11 cellular contexts compared by ENCODE assay signal in the genomic region with DNA sequence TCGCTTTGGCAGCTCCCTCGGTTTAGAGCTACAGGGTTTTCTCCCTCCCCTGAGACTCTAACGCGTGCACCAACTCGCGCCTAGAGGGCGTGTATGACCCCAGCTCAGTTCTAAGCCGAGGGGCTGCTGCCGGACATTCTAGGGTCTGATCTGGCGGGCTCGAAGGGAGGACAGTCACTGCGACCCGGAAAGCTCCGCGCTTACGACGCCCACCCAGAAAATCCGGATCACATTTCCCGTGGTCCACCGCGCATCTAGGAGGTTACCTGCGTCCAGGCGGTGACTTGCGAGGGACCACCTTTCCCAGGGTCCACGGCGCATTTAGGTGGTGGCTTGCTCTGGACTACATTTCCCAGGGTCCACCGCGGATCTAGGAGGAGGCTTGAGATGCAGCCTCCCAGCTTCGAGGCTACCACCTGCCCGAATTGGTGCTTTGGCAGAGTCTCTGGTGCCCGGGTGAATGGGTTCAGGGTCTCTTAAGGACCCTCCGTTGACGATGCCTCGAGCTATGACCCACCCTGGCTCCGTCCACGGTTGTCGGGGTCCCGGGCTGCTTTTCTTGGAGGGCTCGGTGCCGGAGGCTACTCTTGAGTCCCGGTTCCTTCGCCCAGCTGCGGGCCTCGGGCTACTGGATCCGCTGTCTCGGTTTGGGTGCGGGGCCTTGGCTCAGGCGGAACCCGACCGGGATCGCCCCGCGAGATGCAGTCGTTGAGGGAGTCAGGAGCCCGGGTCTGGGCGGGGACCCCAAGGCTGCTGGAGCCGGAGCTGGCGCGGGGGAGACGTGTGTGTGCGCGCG. TPM values are rescaled to one million over a fixed set of nuclear protein-coding genes. Genes with fewer than 3 reads are reported as not detected.
DNase-seq lines count a peak whose midpoint lies in the region; ATAC-seq and TF ChIP-seq lines count a peak whose summit lies in the region.
"Had no signal": no experiment of that assay in that cellular context is flagged by ENCODE, and none has a peak within 500 bp of the region (broad histone marks: within the 10 kb centered on the region; RNA-seq: fewer than 3 reads in every experiment).

No MANE protein-coding gene starts in this region.

- no peak for TF ChIP-seq CTCF in lung (IDR thresholded peaks at IDR 0.05; ENCODE audit: control extremely low read depth, extremely low read depth)
- no peak for TF ChIP-seq CTCF in upper lobe of left lung (IDR thresholded peaks at IDR 0.05)

- TF ChIP-seq EP300 in upper lobe of left lung (IDR thresholded peaks at IDR 0.05), result no peak

- DNase-seq in NCI-H187 (lab: John Stamatoyannopoulos, UW) (peak; percentile 27 to 33), NCI-H187 treated with DMSO at 0.1 percent for 48 hours (lab: John Stamatoyannopoulos, UW) (no peak), ecto neural progenitor cell (ENCODE audit: low spot score) (peak; percentile 81), lung (ENCODE audit: low spot score) (no peak), upper lobe of left lung (peak in 1 of 2 donors; percentile 79), epidermal melanocyte (ENCODE audit: insufficient read length, low spot score) (no peak)
- DNase-seq: left colon, SJCRH30 had no signal

- H3K36me3 ChIP-seq in lung (ENCODE audit: control insufficient read depth in 2 of 2, insufficient read depth in 2 of 2, low read length in 2 of 2) (no peaks in the 10 kb centered on the region), upper lobe of left lung (no peaks in the 10 kb centered on the region)
- H3K36me3 ChIP-seq: SJCRH30 had no signal

- H3K4me1 ChIP-seq in lung (ENCODE audit: control insufficient read depth in 2 of 2, insufficient read depth in 2 of 2, low read length in 2 of 2), result peaks cover 3 to 9% of the 10 kb centered on the region in 2 donors
- H3K4me1 ChIP-seq in upper lobe of left lung, result peaks cover 0 to 14% (median 5%) of the 10 kb centered on the region in 4 donors
- H3K4me1 ChIP-seq: A549, SJCRH30 had no signal

- H3K27ac ChIP-seq in lung (ENCODE audit: low read depth in 1 of 2, low read length in 1 of 2) (no peak overlapping the region), upper lobe of left lung (no peak overlapping the region)
- H3K27ac ChIP-seq: A549, SJCRH30 had no signal

- TF ChIP-seq POLR2A in upper lobe of left lung (IDR thresholded peaks at IDR 0.05), result no peak

- H3K4me3 ChIP-seq in lung (peak overlapping the region; percentile 39), upper lobe of left lung (peak overlapping the region in 3 of 4 donors; percentile 29 to 48 (median 33))
- H3K4me3 ChIP-seq: A549, SJCRH30 had no signal

- H3K27me3 ChIP-seq in lung (ENCODE audit: control insufficient read depth, insufficient read depth), result no peaks in the 10 kb centered on the region
- no peaks in the 10 kb centered on the region for H3K27me3 ChIP-seq in upper lobe of left lung
- H3K27me3 ChIP-seq: SJCRH30 had no signal

- ATAC-seq in lung (ENCODE audit: insufficient read depth, low FRiP score) (no peak), upper lobe of left lung (ENCODE audit: low FRiP score in 2 of 2) (peak; percentile 44 to 49), HG02798 (IDR thresholded peaks at IDR 0.05; ENCODE audit: poor library complexity, unreplicated experiment) (no peak), GM21367 (IDR thresholded peaks at IDR 0.05; ENCODE audit: unreplicated experiment) (no peak)
- ATAC-seq: left colon had no signal

- 4 to 6% methylated on average over 63 of the region's 63 CpGs for WGBS in lung, 2 donors
- WGBS in upper lobe of left lung, 2 donors, result 3 to 6% methylated on average over 7 to 24 of the region's 63 CpGs

- H3K9me3 ChIP-seq in lung (ENCODE audit: control insufficient read depth in 2 of 2, insufficient read depth in 1 of 2, low read length in 1 of 2) (peaks cover 0 to 30% of the 10 kb centered on the region in 2 donors), upper lobe of left lung (peaks cover 0 to 53% (median 27%) of the 10 kb centered on the region in 4 donors)
- H3K9me3 ChIP-seq: SJCRH30 had no signal

RNA-seq across cellular contexts. Expression of a gene that starts 30.5 kb away (rescaled TPM):
- total RNA-seq in lung (100 to 1,000 TPM in 1 of 2 donors, 10 to 100 TPM in 1; 38.5 to 101 TPM), upper lobe of left lung (10 to 100 TPM; 25.3 to 68.5 (median 43.2) TPM)
- polyA plus RNA-seq in lung, result 10 to 100 TPM; 13.6 to 33.1 TPM

RNA-seq across cellular contexts. Expression of a gene that starts 30.9 kb away (rescaled TPM):
- total RNA-seq in lung (1 to 10 TPM; 3.0 to 8.4 TPM), upper lobe of left lung (10 to 100 TPM in 1 of 6 donors, 1 to 10 TPM in 5; 3.5 to 14.7 (median 5.1) TPM)
- polyA plus RNA-seq in lung, result 1 to 10 TPM; 2.5 to 2.7 TPM

Comparison
In these comparisons a context has a peak if more than half of its experiments do, and no peak if none do; other contexts are left out.
1. DNase-seq: peak in NCI-H187 (2 of 2) and ecto neural progenitor cell (single experiment); none in NCI-H187 treated with DMSO at 0.1 percent for 48 hours (single experiment), lung (single experiment) and epidermal melanocyte (single experiment).
2. ATAC-seq: peak in upper lobe of left lung (2 of 2); none in lung (single experiment), HG02798 (single experiment) and GM21367 (single experiment).